Comparison of ENCODE assay signal across 16 cellular contexts in the genomic region with DNA sequence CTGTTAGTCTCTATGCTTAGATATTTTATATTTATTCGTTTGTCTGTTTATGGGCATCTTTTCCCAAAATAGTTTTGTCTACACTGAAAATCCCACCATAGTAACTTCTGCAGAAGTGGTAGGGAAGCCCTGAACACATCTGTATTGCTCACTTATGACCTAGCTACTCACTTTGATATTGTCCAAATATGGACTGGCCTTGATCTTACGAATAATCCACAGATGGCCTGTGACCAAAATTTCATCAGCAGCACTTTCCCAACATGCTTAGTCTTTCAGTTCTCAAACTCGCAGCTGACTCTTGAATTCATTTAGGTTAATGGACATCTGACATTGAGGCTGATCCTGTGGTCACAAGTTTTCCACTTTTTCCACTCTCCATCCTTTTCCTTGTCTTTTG.
A peak's percentile ranks its signal among the peaks of the same experiment; 100 is the strongest.
DNase-seq lines count a peak whose midpoint lies in the region; ATAC-seq and TF ChIP-seq lines count a peak whose summit lies in the region.
"Had no signal": no experiment of that assay in that cellular context is flagged by ENCODE, and none has a peak within 500 bp of the region (broad histone marks: within the 10 kb centered on the region; RNA-seq: fewer than 3 reads in every experiment).

No MANE protein-coding gene starts in this region.

- peak overlapping the region; percentile 12 for H3K27ac Mint-ChIP-seq in memory B cell
- H3K27ac Mint-ChIP-seq: B cell; CD8-positive, alpha-beta T cell; H9; IgD-negative memory B cell had no signal

- peaks cover 29% of the 10 kb centered on the region for H3K36me3 Mint-ChIP-seq in memory B cell

- DNase-seq in NB4 (ENCODE audit: low read depth) (peak; percentile 2), fibroblast of mammary gland (ENCODE audit: low read depth) (peak; percentile 11), memory B cell (ENCODE audit: low spot score in 2 of 2) (no peak), hippocampal formation (lab: John Stamatoyannopoulos, UW) (no peak)
- DNase-seq: CD8-positive, alpha-beta T cell; DMS 273 treated with DMSO at 0.1 percent for 48 hours; DMS53; DND-41; EL; H9 had no signal

- no peaks in the 10 kb centered on the region for H3K27me3 Mint-ChIP-seq in memory B cell
- H3K27me3 Mint-ChIP-seq: B cell, IgD-negative memory B cell had no signal

- no peaks in the 10 kb centered on the region for H3K9me3 Mint-ChIP-seq in memory B cell
- H3K9me3 Mint-ChIP-seq: CD8-positive, alpha-beta T cell; H9; IgD-negative memory B cell had no signal

- H3K4me3 Mint-ChIP-seq in memory B cell: no peak overlapping the region
- H3K4me3 Mint-ChIP-seq: B cell; CD8-positive, alpha-beta T cell; H9; IgD-negative memory B cell had no signal

- TF ChIP-seq CTCF in NB4 (IDR thresholded peaks at IDR 0.05; ENCODE audit: low read depth, low read length): no peak
- TF ChIP-seq CTCF in fibroblast of mammary gland (conservative IDR thresholded peaks at IDR 0.05; ENCODE audit: control insufficient read depth, insufficient read depth, low read depth, low read length): no peak

- H3K4me3 ChIP-seq in NB4 (ENCODE audit: low read depth, low read length): no peak overlapping the region
- H3K4me3 ChIP-seq in fibroblast of mammary gland (ENCODE audit: control insufficient read depth, low read depth, low read length): no peak overlapping the region
- H3K4me3 ChIP-seq: BLaER1 treated with 17β-estradiol and CSF1 and Interleukin-3, amounts not matched to agents 10 nM and 100 nM; GM12878 had no signal

- no peak for TF ChIP-seq POLR2A in NB4 (IDR thresholded peaks at IDR 0.05; ENCODE audit: extremely low read depth, insufficient read length)

- H3K4me1 Mint-ChIP-seq in memory B cell: no peaks in the 10 kb centered on the region
- H3K4me1 Mint-ChIP-seq: B cell, H9, IgD-negative memory B cell had no signal

- ATAC-seq in memory B cell (ENCODE audit: low read depth) (no peak), HG02884 (IDR thresholded peaks at IDR 0.05; ENCODE audit: unreplicated experiment) (no peak), HG03520 (IDR thresholded peaks at IDR 0.05; ENCODE audit: unreplicated experiment) (no peak)
- ATAC-seq: CD8-positive, alpha-beta T cell; GM12878 had no signal

Comparison
In these comparisons a context has a peak if more than half of its experiments do, and no peak if none do; other contexts are left out.
1. DNase-seq: peak in NB4 (single experiment) and fibroblast of mammary gland (single experiment); none in memory B cell (0 of 2) and hippocampal formation (0 of 2).